Comparison of ENCODE assay signal across 9 cellular contexts in the genomic region with DNA sequence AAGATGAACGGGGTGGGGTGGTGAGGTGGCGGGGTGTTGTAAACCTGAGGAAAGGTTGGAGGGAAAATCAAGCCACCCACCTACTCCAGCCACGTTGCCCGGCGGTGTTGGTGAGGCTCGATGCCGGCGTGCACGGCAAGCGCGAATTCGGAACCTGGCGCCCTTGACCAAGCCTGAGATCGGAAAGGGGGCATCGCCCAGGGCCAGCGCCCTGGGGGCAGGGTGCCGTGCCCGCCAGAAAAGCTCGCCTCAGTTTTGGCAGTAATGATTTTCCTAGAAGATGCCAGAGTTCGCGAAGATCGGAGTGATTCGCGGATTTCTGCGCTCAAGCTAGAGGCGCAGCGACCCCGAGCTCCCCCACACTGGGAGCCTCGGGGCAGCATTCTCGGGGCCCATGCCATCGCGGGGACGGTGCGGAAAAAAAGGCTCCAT. TPM values are rescaled to one million over a fixed set of nuclear protein-coding genes. Genes with fewer than 3 reads are reported as not detected.
DNase-seq lines count a peak whose midpoint lies in the region; ATAC-seq and TF ChIP-seq lines count a peak whose summit lies in the region.
"Had no signal": no experiment of that assay in that cellular context is flagged by ENCODE, and none has a peak within 500 bp of the region (broad histone marks: within the 10 kb centered on the region; RNA-seq: fewer than 3 reads in every experiment).

No MANE protein-coding gene starts in this region.

- H3K79me2 ChIP-seq in H9 (ENCODE audit: insufficient read depth, low read length): no peaks in the 10 kb centered on the region

- H3K27ac Mint-ChIP-seq in H9: no peak overlapping the region
- no peak overlapping the region for H3K27ac Mint-ChIP-seq in stimulated activated naive CD8-positive, alpha-beta T cell treated with anti-CD3 and anti-CD28 coated beads, Interleukin-15, amount 100 ng/mL, for 72 hours

- no peak overlapping the region for H2BK20ac ChIP-seq in H9 (ENCODE audit: low read depth, low read length, poor library complexity, severe bottlenecking)

- H3K27me3 ChIP-seq in H9 (ENCODE audit: insufficient read depth, low read length) (peaks cover 22% of the 10 kb centered on the region; the same call in 1 of the 2 replicates), liver (ENCODE audit: control insufficient read depth in 4 of 4, insufficient read depth in 4 of 4, low read length in 3 of 4) (no peaks in the 10 kb centered on the region)

- H3T11ph ChIP-seq in H9 (ENCODE audit: low read length): no peak overlapping the region

- H2AFZ ChIP-seq in H9 (ENCODE audit: low read length): no peak overlapping the region

- H3K56ac ChIP-seq in H9 (ENCODE audit: insufficient read length, low read depth, low read length): no peak overlapping the region

- no peak overlapping the region for H4K91ac ChIP-seq in H9 (ENCODE audit: insufficient read length, low read depth, low read length)

- H3K4me2 ChIP-seq in H9 (ENCODE audit: insufficient read depth, insufficient read length, low read length): peak overlapping the region; percentile 38

- no peak overlapping the region for H4K8ac ChIP-seq in H9 (replicated peaks; ENCODE audit: insufficient read length, low read depth, low read length)

- H3K4ac ChIP-seq in H9 (ENCODE audit: low read depth, low read length): no peak overlapping the region

- WGBS in H9 (ENCODE audit: extremely low coverage, insufficient read length, low lambda C conversion rate): no CpG with 5 or more reads among the region's 34 CpGs
- WGBS in liver: 7% methylated on average over 34 of the region's 34 CpGs

- H3K23ac ChIP-seq in H9 (ENCODE audit: insufficient read length, low read depth, low read length): no peak overlapping the region

- H3K4me1 ChIP-seq in H9 (ENCODE audit: insufficient read depth, low read length): peaks cover 2% of the 10 kb centered on the region; the same call in 1 of the 2 replicates
- peaks cover 5 to 20% (median 12%) of the 10 kb centered on the region in 4 donors for H3K4me1 ChIP-seq in liver (ENCODE audit: control insufficient read depth in 4 of 4, insufficient read depth in 4 of 4, low read length in 3 of 4)

- H2BK120ac ChIP-seq in H9 (ENCODE audit: low read depth, low read length, poor library complexity, severe bottlenecking): no peak overlapping the region

- no peak overlapping the region for H2BK12ac ChIP-seq in H9 (ENCODE audit: insufficient read length, low read depth, low read length)

- no peak overlapping the region for H2BK15ac ChIP-seq in H9 (ENCODE audit: low read depth, low read length)

- no peak overlapping the region for H4K5ac ChIP-seq in H9 (ENCODE audit: insufficient read length, low read depth, low read length)

- no peaks in the 10 kb centered on the region for H3K79me1 ChIP-seq in H9 (ENCODE audit: insufficient read depth, low read depth, low read length, poor library complexity, severe bottlenecking)

- H4K20me1 ChIP-seq in H9 (ENCODE audit: control insufficient read depth, insufficient read depth, insufficient read length): no peaks in the 10 kb centered on the region

- no peak overlapping the region for H3K9ac ChIP-seq in H9 (ENCODE audit: extremely low read depth, insufficient read length, low read length)
- H3K9ac ChIP-seq in liver (ENCODE audit: low read depth in 1 of 2, low read length in 2 of 2): no peak overlapping the region

- peaks cover 2 to 3% of the 10 kb centered on the region in 2 experiments; a peak in 1 of 5 replicates for H3K9me3 Mint-ChIP-seq in H9
- H3K9me3 Mint-ChIP-seq in stimulated activated naive CD8-positive, alpha-beta T cell treated with anti-CD3 and anti-CD28 coated beads, Interleukin-15, amount 100 ng/mL, for 72 hours: no peaks in the 10 kb centered on the region

- peaks cover 25 to 30% of the 10 kb centered on the region in 2 experiments for H3K4me1 Mint-ChIP-seq in H9
- peaks cover 17% of the 10 kb centered on the region for H3K4me1 Mint-ChIP-seq in stimulated activated naive CD8-positive, alpha-beta T cell treated with anti-CD3 and anti-CD28 coated beads, Interleukin-15, amount 100 ng/mL, for 72 hours

- H3K36me3 Mint-ChIP-seq in H9 (ENCODE audit: insufficient read depth in 1 of 3, low read depth in 3 of 3): no peaks in the 10 kb centered on the region

- no peaks in the 10 kb centered on the region for H3K36me3 ChIP-seq in liver (ENCODE audit: control insufficient read depth in 4 of 4, insufficient read depth in 3 of 4, low read depth in 1 of 4, low read length in 3 of 4)

- H3K27ac ChIP-seq in H9 (ENCODE audit: insufficient read length, low read depth, low read length): no peak overlapping the region
- H3K27ac ChIP-seq in liver (ENCODE audit: low read depth in 1 of 2, low read length in 2 of 2): no peak overlapping the region

- ATAC-seq in stimulated activated naive CD8-positive, alpha-beta T cell treated with anti-CD3 and anti-CD28 coated beads, Interleukin-15, amount 100 ng/mL, for 72 hours: no peak
- ATAC-seq in GM19324 (IDR thresholded peaks at IDR 0.05; ENCODE audit: low FRiP score, unreplicated experiment): no peak

- DNase-seq in H9: no peak
- peak; percentile 7 for DNase-seq in choroid plexus epithelial cell (ENCODE audit: low read depth)
- DNase-seq in stimulated activated naive CD8-positive, alpha-beta T cell treated with anti-CD3 and anti-CD28 coated beads, Interleukin-15, amount 100 ng/mL, for 72 hours: no peak
- no peak for DNase-seq in mesenteric fat pad (ENCODE audit: low spot score)
- DNase-seq in 8988T: no peak
- no peak for DNase-seq in SKM-1 (lab: John Stamatoyannopoulos, UW; ENCODE audit: unreplicated experiment)
- DNase-seq: NCI-H1048 had no signal

- peak overlapping the region; percentile 12 for H3K18ac ChIP-seq in H9 (ENCODE audit: insufficient read length, low read depth, low read length)

- H3K14ac ChIP-seq in H9 (ENCODE audit: insufficient read depth, low read length): no peak overlapping the region

- H3K23me2 ChIP-seq in H9 (ENCODE audit: insufficient read length, low read depth, low read length, poor library complexity, severe bottlenecking): peaks cover 12% of the 10 kb centered on the region

- H3K4me3 ChIP-seq in choroid plexus epithelial cell (ENCODE audit: low read depth, low read length): peak overlapping the region; percentile 60
- peak overlapping the region; percentile 27 to 83 (median 49) for H3K4me3 ChIP-seq in liver (ENCODE audit: low read depth in 1 of 3, low read length in 3 of 3)

- H3K27me3 Mint-ChIP-seq in H9 (ENCODE audit: low read depth): peaks cover 61% of the 10 kb centered on the region
- peaks cover 64% of the 10 kb centered on the region for H3K27me3 Mint-ChIP-seq in stimulated activated naive CD8-positive, alpha-beta T cell treated with anti-CD3 and anti-CD28 coated beads, Interleukin-15, amount 100 ng/mL, for 72 hours

- peak overlapping the region; percentile 60 to 82 for H3K4me3 Mint-ChIP-seq in H9
- peak overlapping the region; percentile 43 to 65 for H3K4me3 Mint-ChIP-seq in stimulated activated naive CD8-positive, alpha-beta T cell treated with anti-CD3 and anti-CD28 coated beads, Interleukin-15, amount 100 ng/mL, for 72 hours

- H2BK5ac ChIP-seq in H9 (ENCODE audit: insufficient read length, low read length): no peak overlapping the region

- no peak for TF ChIP-seq RAD21 in liver (IDR thresholded peaks at IDR 0.05)

- no peak for TF ChIP-seq CTCF in H9 (conservative IDR thresholded peaks at IDR 0.05)
- TF ChIP-seq CTCF in choroid plexus epithelial cell (conservative IDR thresholded peaks at IDR 0.05; ENCODE audit: low read depth, low read length): no peak
- no peak for TF ChIP-seq CTCF in liver (IDR thresholded peaks at IDR 0.05; ENCODE audit: low read depth, low read length, missing input control)

- no peaks in the 10 kb centered on the region for H3K9me3 ChIP-seq in H9 (ENCODE audit: control insufficient read depth, low read depth, low read length)
- H3K9me3 ChIP-seq in liver (ENCODE audit: control insufficient read depth in 4 of 4, low read length in 3 of 4): no peaks in the 10 kb centered on the region

- no peak overlapping the region for H2AK5ac ChIP-seq in H9 (ENCODE audit: insufficient read length, low read length)

TF ChIP-seq in liver, 16 proteins besides CTCF, POLR2A, EP300 and RAD21 (continues in another document):
- TF ChIP-seq GABPA (IDR thresholded peaks at IDR 0.05 in 1 of 2, conservative IDR thresholded peaks at IDR 0.05 in 1 of 2): no peak
- no peak for TF ChIP-seq JUND (IDR thresholded peaks at IDR 0.05)
- TF ChIP-seq, protein P1, sequence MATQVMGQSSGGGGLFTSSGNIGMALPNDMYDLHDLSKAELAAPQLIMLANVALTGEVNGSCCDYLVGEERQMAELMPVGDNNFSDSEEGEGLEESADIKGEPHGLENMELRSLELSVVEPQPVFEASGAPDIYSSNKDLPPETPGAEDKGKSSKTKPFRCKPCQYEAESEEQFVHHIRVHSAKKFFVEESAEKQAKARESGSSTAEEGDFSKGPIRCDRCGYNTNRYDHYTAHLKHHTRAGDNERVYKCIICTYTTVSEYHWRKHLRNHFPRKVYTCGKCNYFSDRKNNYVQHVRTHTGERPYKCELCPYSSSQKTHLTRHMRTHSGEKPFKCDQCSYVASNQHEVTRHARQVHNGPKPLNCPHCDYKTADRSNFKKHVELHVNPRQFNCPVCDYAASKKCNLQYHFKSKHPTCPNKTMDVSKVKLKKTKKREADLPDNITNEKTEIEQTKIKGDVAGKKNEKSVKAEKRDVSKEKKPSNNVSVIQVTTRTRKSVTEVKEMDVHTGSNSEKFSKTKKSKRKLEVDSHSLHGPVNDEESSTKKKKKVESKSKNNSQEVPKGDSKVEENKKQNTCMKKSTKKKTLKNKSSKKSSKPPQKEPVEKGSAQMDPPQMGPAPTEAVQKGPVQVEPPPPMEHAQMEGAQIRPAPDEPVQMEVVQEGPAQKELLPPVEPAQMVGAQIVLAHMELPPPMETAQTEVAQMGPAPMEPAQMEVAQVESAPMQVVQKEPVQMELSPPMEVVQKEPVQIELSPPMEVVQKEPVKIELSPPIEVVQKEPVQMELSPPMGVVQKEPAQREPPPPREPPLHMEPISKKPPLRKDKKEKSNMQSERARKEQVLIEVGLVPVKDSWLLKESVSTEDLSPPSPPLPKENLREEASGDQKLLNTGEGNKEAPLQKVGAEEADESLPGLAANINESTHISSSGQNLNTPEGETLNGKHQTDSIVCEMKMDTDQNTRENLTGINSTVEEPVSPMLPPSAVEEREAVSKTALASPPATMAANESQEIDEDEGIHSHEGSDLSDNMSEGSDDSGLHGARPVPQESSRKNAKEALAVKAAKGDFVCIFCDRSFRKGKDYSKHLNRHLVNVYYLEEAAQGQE (IDR thresholded peaks at IDR 0.05): no peak
- no peak for TF ChIP-seq NR2F2 (IDR thresholded peaks at IDR 0.05)
- TF ChIP-seq HNF4A (conservative IDR thresholded peaks at IDR 0.05): no peak
- TF ChIP-seq, protein P2, sequence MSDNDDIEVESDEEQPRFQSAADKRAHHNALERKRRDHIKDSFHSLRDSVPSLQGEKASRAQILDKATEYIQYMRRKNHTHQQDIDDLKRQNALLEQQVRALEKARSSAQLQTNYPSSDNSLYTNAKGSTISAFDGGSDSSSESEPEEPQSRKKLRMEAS (IDR thresholded peaks at IDR 0.05): no peak
- TF ChIP-seq, protein P3, sequence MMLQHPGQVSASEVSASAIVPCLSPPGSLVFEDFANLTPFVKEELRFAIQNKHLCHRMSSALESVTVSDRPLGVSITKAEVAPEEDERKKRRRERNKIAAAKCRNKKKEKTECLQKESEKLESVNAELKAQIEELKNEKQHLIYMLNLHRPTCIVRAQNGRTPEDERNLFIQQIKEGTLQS (IDR thresholded peaks at IDR 0.05): no peak

RNA-seq across cellular contexts. Expression of a gene that starts 0.8 kb away (rescaled TPM):
- total RNA-seq in H9 (2021): 2.6 and 3.6 TPM in 2 replicates
- 1 to 10 TPM; 1.4 to 2.1 TPM for total RNA-seq in liver
- polyA plus RNA-seq in liver: 1 to 10 TPM; 1.5 to 3.8 TPM
- total RNA-seq in mesenteric fat pad: 2.4 TPM
